40 cellular contexts compared by ENCODE assay signal in genomic region chrX:29693912-29694311, GRCh38.
"Had no signal": no experiment of that assay in that cellular context is flagged by ENCODE, and none has a peak within 500 bp of the region (broad histone marks: within the 10 kb centered on the region; RNA-seq: fewer than 3 reads in every experiment).

No MANE protein-coding gene starts in this region.

- H3K4me1 ChIP-seq: adrenal gland, breast epithelium, esophagus muscularis mucosa, foreskin keratinocyte, gastrocnemius medialis, heart left ventricle had no signal

- H3K27ac ChIP-seq: adrenal gland, breast epithelium, cardiac muscle cell, coronary artery, esophagus muscularis mucosa, foreskin keratinocyte, gastrocnemius medialis, heart left ventricle, WERI-Rb-1 had no signal

- H3K36me3 ChIP-seq: adrenal gland, breast epithelium, cardiac muscle cell, esophagus muscularis mucosa, gastrocnemius medialis, heart left ventricle, WERI-Rb-1 had no signal

- H3K4me3 ChIP-seq: adrenal gland, breast epithelium, cardiac muscle cell, coronary artery, esophagus muscularis mucosa, gastrocnemius medialis, heart left ventricle had no signal

- H3K27ac Mint-ChIP-seq: activated B cell treated with CpG ODN at 0.5 μM for 24 hours; activated CD8-positive, alpha-beta memory T cell treated with anti-CD3 and anti-CD28 coated beads, Interleukin-2, amount 10 ng/mL, durations not matched to agents 7 days and 5 days; activated CD8-positive, alpha-beta T cell treated with anti-CD3 and anti-CD28 coated beads, Interleukin-2, amount 10 ng/mL, durations not matched to agents 7 days and 5 days; activated naive CD8-positive, alpha-beta T cell treated with anti-CD3 and anti-CD28 coated beads for 36 hours; activated naive CD8-positive, alpha-beta T cell treated with anti-CD3 and anti-CD28 coated beads, Interleukin-2, amount 50 U/mL, for 24 hours; activated T-cell treated with anti-CD3 and anti-CD28 coated beads, Interleukin-2, amount 50 U/mL, for 24 hours; activated T-helper 17 cell treated with anti-CD3 and anti-CD28 coated beads, Interleukin-2, amount 50 U/mL, for 72 hours; brain; effector memory CD8-positive, alpha-beta T cell; T-helper 17 cell; T-helper 2 cell treated with Interferon-gamma antibody and Interleukin-4, amounts not matched to agents 5 μg/mL and 100 μg/mL, for 36 hours had no signal

- H3K4me1 Mint-ChIP-seq: activated B cell treated with CpG ODN at 0.5 μM for 24 hours; activated CD8-positive, alpha-beta memory T cell treated with anti-CD3 and anti-CD28 coated beads, Interleukin-2, amount 10 ng/mL, durations not matched to agents 7 days and 5 days; activated naive CD8-positive, alpha-beta T cell treated with anti-CD3 and anti-CD28 coated beads for 36 hours; activated naive CD8-positive, alpha-beta T cell treated with anti-CD3 and anti-CD28 coated beads, Interleukin-2, amount 50 U/mL, for 24 hours; activated T-helper 17 cell treated with anti-CD3 and anti-CD28 coated beads, Interleukin-2, amount 50 U/mL, for 72 hours; brain; T-helper 17 cell had no signal

- H3K9me3 Mint-ChIP-seq: activated B cell treated with CpG ODN at 0.5 μM for 24 hours; activated naive CD8-positive, alpha-beta T cell treated with anti-CD3 and anti-CD28 coated beads for 36 hours; activated naive CD8-positive, alpha-beta T cell treated with anti-CD3 and anti-CD28 coated beads, Interleukin-2, amount 50 U/mL, for 24 hours; activated T-cell treated with anti-CD3 and anti-CD28 coated beads, Interleukin-2, amount 50 U/mL, for 24 hours; activated T-helper 17 cell treated with anti-CD3 and anti-CD28 coated beads, Interleukin-2, amount 50 U/mL, for 72 hours; brain; T-helper 2 cell treated with Interferon-gamma antibody and Interleukin-4, amounts not matched to agents 5 μg/mL and 100 μg/mL, for 36 hours had no signal

- ATAC-seq: activated CD4-positive, CD25-positive, alpha-beta regulatory T cell treated with anti-CD3 and anti-CD28 coated beads, Interleukin-2, amount 50 U/mL, for 24 hours; activated CD8-positive, alpha-beta memory T cell treated with anti-CD3 and anti-CD28 coated beads, Interleukin-2, amount 10 ng/mL, durations not matched to agents 7 days and 5 days; activated CD8-positive, alpha-beta T cell treated with anti-CD3 and anti-CD28 coated beads, Interleukin-2, amount 10 ng/mL, durations not matched to agents 7 days and 5 days; activated naive CD8-positive, alpha-beta T cell treated with anti-CD3 and anti-CD28 coated beads, Interleukin-2, amount 50 U/mL, for 24 hours; activated T-helper 17 cell treated with anti-CD3 and anti-CD28 coated beads, Interleukin-2, amount 50 U/mL, for 72 hours; effector memory CD8-positive, alpha-beta T cell; foreskin keratinocyte; gastrocnemius medialis; heart left ventricle; T-helper 17 cell had no signal

- H3K9me3 ChIP-seq: adrenal gland, breast epithelium, esophagus muscularis mucosa, gastrocnemius medialis, heart left ventricle had no signal

- H3K27me3 Mint-ChIP-seq: activated B cell treated with CpG ODN at 0.5 μM for 24 hours; activated CD8-positive, alpha-beta memory T cell treated with anti-CD3 and anti-CD28 coated beads, Interleukin-2, amount 10 ng/mL, durations not matched to agents 7 days and 5 days; activated naive CD8-positive, alpha-beta T cell treated with anti-CD3 and anti-CD28 coated beads for 36 hours; activated naive CD8-positive, alpha-beta T cell treated with anti-CD3 and anti-CD28 coated beads, Interleukin-2, amount 50 U/mL, for 24 hours; activated T-cell treated with anti-CD3 and anti-CD28 coated beads, Interleukin-2, amount 50 U/mL, for 24 hours; activated T-helper 17 cell treated with anti-CD3 and anti-CD28 coated beads, Interleukin-2, amount 50 U/mL, for 72 hours; brain; effector memory CD8-positive, alpha-beta T cell; T-helper 17 cell had no signal

- H3K4me3 Mint-ChIP-seq: activated B cell treated with CpG ODN at 0.5 μM for 24 hours; activated CD8-positive, alpha-beta memory T cell treated with anti-CD3 and anti-CD28 coated beads, Interleukin-2, amount 10 ng/mL, durations not matched to agents 7 days and 5 days; activated CD8-positive, alpha-beta T cell treated with anti-CD3 and anti-CD28 coated beads, Interleukin-2, amount 10 ng/mL, durations not matched to agents 7 days and 5 days; activated naive CD8-positive, alpha-beta T cell treated with anti-CD3 and anti-CD28 coated beads for 36 hours; activated naive CD8-positive, alpha-beta T cell treated with anti-CD3 and anti-CD28 coated beads, Interleukin-2, amount 50 U/mL, for 24 hours; activated T-cell treated with anti-CD3 and anti-CD28 coated beads, Interleukin-2, amount 50 U/mL, for 24 hours; activated T-helper 17 cell treated with anti-CD3 and anti-CD28 coated beads, Interleukin-2, amount 50 U/mL, for 72 hours; brain; effector memory CD8-positive, alpha-beta T cell; T-helper 17 cell; T-helper 2 cell treated with Interferon-gamma antibody and Interleukin-4, amounts not matched to agents 5 μg/mL and 100 μg/mL, for 36 hours had no signal

- DNase-seq: activated B cell treated with CpG ODN at 0.5 μM for 24 hours; activated CD4-positive, alpha-beta T cell treated with anti-CD3 and anti-CD28 coated beads for 48 hours; activated CD4-positive, alpha-beta T cell treated with anti-CD3 and anti-CD28 coated beads, Interleukin-2, amount 50 U/mL, for 1 hour; activated CD4-positive, alpha-beta T cell treated with anti-CD3 and anti-CD28 coated beads, Interleukin-2, amount 50 U/mL, for 48 hours; activated CD8-positive, alpha-beta memory T cell treated with anti-CD3 and anti-CD28 coated beads, Interleukin-2, amount 10 ng/mL, durations not matched to agents 7 days and 5 days; activated CD8-positive, alpha-beta memory T cell treated with anti-CD3 and anti-CD28 coated beads, Interleukin-2, amount 50 U/mL, for 4 hours; activated CD8-positive, alpha-beta T cell treated with anti-CD3 and anti-CD28 coated beads, Interleukin-2, amount 10 ng/mL, durations not matched to agents 7 days and 5 days; activated effector memory CD4-positive, alpha-beta T cell treated with Interleukin-2 at 50 U/mL for 16 hours; activated gamma-delta T cell treated with Interleukin-2 at 50 U/mL for 16 hours; activated naive CD4-positive, alpha-beta T cell treated with anti-CD3 and anti-CD28 coated beads, Interleukin-2, amount 50 U/mL, for 16 hours; activated naive CD4-positive, alpha-beta T cell treated with Interleukin-2 at 50 U/mL for 16 hours; activated naive CD8-positive, alpha-beta T cell treated with anti-CD3 and anti-CD28 coated beads for 36 hours; activated naive CD8-positive, alpha-beta T cell treated with anti-CD3 and anti-CD28 coated beads, Interleukin-2, amount 50 U/mL, for 24 hours; activated T-cell treated with anti-CD3 and anti-CD28 coated beads for 4 hours; activated T-cell treated with anti-CD3 and anti-CD28 coated beads, Interleukin-2, amount 50 U/mL, for 24 hours; adrenal gland; amygdala; aorta; central memory CD4-positive, alpha-beta T cell; cerebellar nuclear complex; dermis blood vessel endothelial cell; effector CD4-positive, alpha-beta T cell; effector memory CD8-positive, alpha-beta T cell; erythroblast; foreskin keratinocyte; gastrocnemius medialis; glutamatergic neuron; heart left ventricle; T-helper 1 cell; T-helper 17 cell; T1000; WERI-Rb-1 had no signal

- H3K27me3 ChIP-seq: cardiac muscle cell, esophagus muscularis mucosa, foreskin keratinocyte, gastrocnemius medialis, heart left ventricle had no signal

- H3K36me3 Mint-ChIP-seq: activated CD8-positive, alpha-beta memory T cell treated with anti-CD3 and anti-CD28 coated beads, Interleukin-2, amount 10 ng/mL, durations not matched to agents 7 days and 5 days; activated naive CD8-positive, alpha-beta T cell treated with anti-CD3 and anti-CD28 coated beads for 36 hours; brain had no signal
